In genomic region chr17:57733085-57733484, GRCh38 we compare ENCODE assay signal across 10 cellular contexts. TPM values are rescaled to one million over a fixed set of nuclear protein-coding genes. Genes with fewer than 3 reads are reported as not detected.
"Had no signal": no experiment of that assay in that cellular context is flagged by ENCODE, and none has a peak within 500 bp of the region (broad histone marks: within the 10 kb centered on the region; RNA-seq: fewer than 3 reads in every experiment).

No MANE protein-coding gene starts in this region.

- H3K4me1 ChIP-seq: HAP-1 had no signal

- H3K4me2 ChIP-seq: KMS-11 had no signal

- H3K9ac ChIP-seq: GM23248, KMS-11 had no signal

- H3K4me3 ChIP-seq: GM23248, HAP-1 had no signal

- ATAC-seq: HCT116 had no signal

- DNase-seq: GM23248, GOT3, H7, KBM-7 had no signal

- H3K27ac ChIP-seq: GM23248, KMS-11 had no signal

- H3K9me3 ChIP-seq: HAP-1 had no signal

- H2AFZ ChIP-seq: GM23248 had no signal

- H3K36me3 ChIP-seq: HAP-1 had no signal

- FAIRE-seq: HTR-8/SVneo had no signal

RNA-seq across cellular contexts. Expression of gene CCDC182, which starts 12.0 kb away (rescaled TPM):
- total RNA-seq: GM23248, H4, H7, HT-29 had no signal
- polyA plus RNA-seq: GM23248 had no signal
